17 cellular contexts compared by ENCODE assay signal in genomic region chr6:118122801-118123200, GRCh38.
A peak's percentile ranks its signal among the peaks of the same experiment; 100 is the strongest.
DNase-seq lines count a peak whose midpoint lies in the region; ATAC-seq lines count a peak whose summit lies in the region.
"Had no signal": no experiment of that assay in that cellular context is flagged by ENCODE, and none has a peak within 500 bp of the region (broad histone marks: within the 10 kb centered on the region; RNA-seq: fewer than 3 reads in every experiment).

No MANE protein-coding gene starts in this region.

- peak; percentile 65 for ATAC-seq in GM18867 (IDR thresholded peaks at IDR 0.05; ENCODE audit: unreplicated experiment)
- ATAC-seq in GM21447 (IDR thresholded peaks at IDR 0.05; ENCODE audit: unreplicated experiment): peak; percentile 65
- ATAC-seq: K562, T-cell had no signal

- H3K27ac ChIP-seq in caudate nucleus (ENCODE audit: low read depth, low read length): peak overlapping the region; percentile 36

- DNase-seq in NAMALWA (ENCODE audit: low spot score) (peak; percentile 1), caudate nucleus (lab: John Stamatoyannopoulos, UW) (no peak), DMS79 treated with DMSO at 0.1 percent for 48 hours (lab: John Stamatoyannopoulos, UW) (no peak), glomerular visceral epithelial cell (ENCODE audit: extremely low spot score) (no peak), SKM-1 treated with dmso at 0.1 percent for 144 hours (lab: John Stamatoyannopoulos, UW; ENCODE audit: unreplicated experiment) (no peak)
- DNase-seq: ACHN, Caco-2, DMS53, GOT3, NCI-H1417, NCI-H187 treated with DMSO at 0.1 percent for 48 hours, NCI-H2171 treated with DMSO at 0.1 percent for 48 hours, T-cell, T-helper 9 cell had no signal
